ENCODE assay signal across 16 cellular contexts in the genomic region with DNA sequence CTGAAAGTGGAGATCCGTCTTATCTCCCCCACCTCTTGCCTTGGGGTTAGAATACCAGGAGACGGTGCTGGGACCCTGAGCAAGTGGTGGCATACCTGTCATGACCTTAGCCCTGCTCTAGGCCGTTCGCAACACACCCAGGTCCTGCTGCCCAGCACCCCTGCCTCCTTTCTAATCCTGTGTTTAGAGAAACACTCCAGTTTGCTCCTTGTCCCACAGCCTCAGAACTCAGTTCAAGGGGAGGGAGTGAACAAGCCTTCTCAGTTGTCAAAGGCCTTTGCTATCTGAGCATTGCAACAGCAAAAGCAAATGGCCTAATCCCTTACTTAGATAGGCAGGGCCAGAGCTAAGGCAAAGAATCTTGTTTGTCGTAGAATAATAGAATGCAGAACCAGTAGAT.
"Had no signal": no experiment of that assay in that cellular context is flagged by ENCODE, and none has a peak within 500 bp of the region (broad histone marks: within the 10 kb centered on the region; RNA-seq: fewer than 3 reads in every experiment).

No MANE protein-coding gene starts in this region.

- DNase-seq: activated CD4-positive, alpha-beta T cell treated with anti-CD3 and anti-CD28 coated beads, Interleukin-2, amount 50 U/mL, for 4 hours; activated effector memory CD4-positive, alpha-beta T cell treated with anti-CD3 and anti-CD28 coated beads, Interleukin-2, amount 50 U/mL, for 16 hours; activated T-cell treated with anti-CD3 and anti-CD28 coated beads, Interleukin-2, amount 50 U/mL, for 24 hours; anterior cingulate cortex; foreskin melanocyte; head of caudate nucleus; left ventricle myocardium superior; midbrain; naive B cell; stimulated activated CD4-positive, alpha-beta T cell treated with anti-CD3 and anti-CD28 coated beads, Interleukin-2, amount 100 ng/mL, for 24 hours; stimulated activated naive B cell treated with anti-CD40 and anti-IgM and Interleukin-4, amounts not matched to agents 10 μg/mL and 1 μg/mL and 100 μg/mL, for 72 hours; substantia nigra; T-helper 17 cell had no signal

- ATAC-seq: left ventricle myocardium superior; sciatic nerve; stimulated activated naive B cell treated with anti-CD40 and anti-IgM and Interleukin-4, amounts not matched to agents 10 μg/mL and 1 μg/mL and 100 μg/mL, for 72 hours; T-helper 17 cell had no signal

- H3K36me3 ChIP-seq: breast epithelium, prostate gland had no signal

- H3K27me3 ChIP-seq: breast epithelium had no signal

- H3K9me3 ChIP-seq: prostate gland had no signal

- H3K4me1 ChIP-seq: breast epithelium had no signal

- H3K4me3 ChIP-seq: breast epithelium, prostate gland had no signal
